Comparison of ENCODE assay signal across 10 cellular contexts in the genomic region with DNA sequence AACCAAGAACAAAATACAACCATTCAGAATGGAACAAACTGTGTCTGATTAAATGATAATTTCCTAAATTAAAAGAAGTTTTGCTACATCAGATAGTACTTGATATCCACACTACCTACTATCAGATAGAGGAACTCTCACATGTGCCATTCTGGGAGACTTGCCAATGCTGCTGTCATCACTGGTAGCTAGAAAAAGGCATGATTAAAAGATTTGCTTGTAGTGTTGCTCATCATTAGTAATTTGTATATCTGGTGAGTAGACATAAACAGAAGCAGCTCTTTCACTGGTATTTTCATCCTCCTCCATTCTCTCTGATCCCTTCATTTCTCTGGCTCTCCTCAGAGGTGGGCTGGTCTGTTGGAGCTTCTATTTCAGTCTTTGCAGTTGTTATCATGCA. TPM values are rescaled to one million over a fixed set of nuclear protein-coding genes. Genes with fewer than 3 reads are reported as not detected.
DNase-seq lines count a peak whose midpoint lies in the region; ATAC-seq and TF ChIP-seq lines count a peak whose summit lies in the region.
"Had no signal": no experiment of that assay in that cellular context is flagged by ENCODE, and none has a peak within 500 bp of the region (broad histone marks: within the 10 kb centered on the region; RNA-seq: fewer than 3 reads in every experiment).

No MANE protein-coding gene starts in this region.

- no peak for TF ChIP-seq POLR2A in esophagus muscularis mucosa (IDR thresholded peaks at IDR 0.05; ENCODE audit: low read depth)

- H3K27me3 Mint-ChIP-seq in CD14-positive monocyte (ENCODE audit: low read depth in 3 of 3), result peaks cover 5 to 25% (median 12%) of the 10 kb centered on the region in 3 donors
- H3K27me3 Mint-ChIP-seq: central memory CD8-positive, alpha-beta T cell had no signal

- no peaks in the 10 kb centered on the region for H3K27me3 ChIP-seq in esophagus muscularis mucosa

- H3K4me1 ChIP-seq in esophagus muscularis mucosa, result peaks cover 0 to 9% (median 8%) of the 10 kb centered on the region in 4 donors

- in situ Hi-C loops in astrocyte of the cerebellum (cut with HindIII; ENCODE audit: low sequenced_read_pairs), result no loop called here

- peaks cover 37% of the 10 kb centered on the region for H3K4me1 Mint-ChIP-seq in CD14-positive monocyte
- H3K4me1 Mint-ChIP-seq: central memory CD8-positive, alpha-beta T cell had no signal

- peaks cover 0 to 3% (median 0%) of the 10 kb centered on the region in 7 donors for H3K9me3 Mint-ChIP-seq in CD14-positive monocyte
- H3K9me3 Mint-ChIP-seq: central memory CD8-positive, alpha-beta T cell had no signal

- DNase-seq in CD14-positive monocyte (ENCODE audit: low spot score) (peak; percentile 96), LNCaP clone FGC (ENCODE audit: low read depth) (peak; percentile 60), astrocyte of the cerebellum (ENCODE audit: low read depth) (peak; percentile 38), middle frontal gyrus (ENCODE audit: extremely low spot score, low spot score) (peak; percentile 62), GM19238 (ENCODE audit: insufficient read length, low spot score) (no peak), esophagus muscularis mucosa (ENCODE audit: extremely low spot score) (no peak)

- peak overlapping the region; percentile 34 to 96 (median 85) for H3K27ac Mint-ChIP-seq in CD14-positive monocyte

- no peak overlapping the region for H3K4me3 Mint-ChIP-seq in CD14-positive monocyte
- H3K4me3 Mint-ChIP-seq: central memory CD8-positive, alpha-beta T cell had no signal

- H3K4me3 ChIP-seq in LNCaP clone FGC (ENCODE audit: low read depth, low read length) (no peak overlapping the region), astrocyte of the cerebellum (ENCODE audit: low read depth, low read length) (no peak overlapping the region), esophagus muscularis mucosa (no peak overlapping the region)

- no peaks in the 10 kb centered on the region for H3K9me3 ChIP-seq in esophagus muscularis mucosa

- no peak overlapping the region for H3K27ac ChIP-seq in esophagus muscularis mucosa (replicated peaks in 1 of 4)

- ATAC-seq in HG03139 (IDR thresholded peaks at IDR 0.05; ENCODE audit: unreplicated experiment) (no peak), HG02763 (IDR thresholded peaks at IDR 0.05; ENCODE audit: unreplicated experiment) (no peak)
- ATAC-seq: HCT116 had no signal

- intact Hi-C loops in CD14-positive monocyte (cut with micrococcal nuclease) (loop anchor here in 1 of 2 donors (5.0 kb wide), 3 partner anchors 35 to 55 kb away; a partner anchor contains a TSS), esophagus muscularis mucosa (cut with DNase I) (no loop called here)

- no peak for TF ChIP-seq CTCF in CD14-positive monocyte (IDR thresholded peaks at IDR 0.05)
- TF ChIP-seq CTCF in LNCaP clone FGC (IDR thresholded peaks at IDR 0.05; ENCODE audit: control insufficient read depth, extremely low read depth, insufficient read depth), result no peak
- TF ChIP-seq CTCF in astrocyte of the cerebellum (IDR thresholded peaks at IDR 0.05; ENCODE audit: low read depth, low read length, missing control alignments), result no peak
- TF ChIP-seq CTCF in esophagus muscularis mucosa (IDR thresholded peaks at IDR 0.05), result no peak

- TF ChIP-seq EP300 in esophagus muscularis mucosa (IDR thresholded peaks at IDR 0.05), result no peak

- no peaks in the 10 kb centered on the region for H3K36me3 Mint-ChIP-seq in CD14-positive monocyte

- H3K36me3 ChIP-seq in esophagus muscularis mucosa, result no peaks in the 10 kb centered on the region

RNA-seq across cellular contexts. Expression of a gene that starts 56.0 kb away (rescaled TPM):
- 1 to 10 TPM; 2.0 to 3.7 TPM for polyA plus RNA-seq in CD14-positive monocyte
- 100 to 1,000 TPM; 103 to 136 (median 136) TPM for total RNA-seq in esophagus muscularis mucosa

Comparison
In these comparisons a context has a peak if more than half of its experiments do, and no peak if none do; other contexts are left out.
1. DNase-seq: peak in CD14-positive monocyte (single experiment), LNCaP clone FGC (single experiment), astrocyte of the cerebellum (single experiment) and middle frontal gyrus (single experiment); none in GM19238 (single experiment) and esophagus muscularis mucosa (single experiment).